ENCODE assay signal across 9 cellular contexts in the genomic region with DNA sequence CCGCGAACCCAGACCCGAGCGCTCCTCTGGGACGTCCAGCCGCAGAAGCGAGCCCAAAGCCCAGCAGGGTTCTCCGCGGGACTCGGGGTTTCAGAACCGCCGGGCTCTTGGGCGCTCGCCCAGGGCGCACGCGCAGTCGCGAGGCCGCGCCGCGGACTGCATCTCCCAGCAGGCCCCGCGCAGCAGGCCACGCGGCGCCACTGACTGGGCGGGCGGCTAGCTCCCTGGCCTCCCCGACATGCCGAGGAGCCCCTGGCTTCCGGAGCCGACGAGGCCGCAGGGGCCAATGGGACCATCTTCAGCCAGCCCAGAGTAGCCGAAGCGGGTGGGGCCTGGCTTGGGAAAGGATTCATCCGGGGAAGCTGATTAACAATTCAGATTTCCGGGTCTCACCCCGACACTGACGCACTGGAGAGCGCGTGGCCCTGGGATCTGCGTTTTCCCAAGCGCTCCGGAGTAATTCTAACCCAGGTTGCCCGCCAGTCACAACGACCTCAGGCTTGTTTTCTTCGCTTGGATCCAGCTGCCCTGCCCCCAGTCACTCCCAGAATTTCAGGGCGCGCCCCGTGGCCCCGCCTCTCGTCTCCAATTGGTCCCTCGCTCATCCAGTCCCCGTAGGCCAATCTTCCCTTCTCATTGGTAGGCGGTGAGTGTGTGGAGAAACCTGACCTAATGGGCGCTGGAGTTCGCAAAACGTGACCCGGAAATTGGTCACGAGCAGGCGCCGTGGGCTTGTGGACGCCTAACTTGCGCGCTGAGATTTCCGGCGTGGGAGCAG. TPM values are rescaled to one million over a fixed set of nuclear protein-coding genes. Genes with fewer than 3 reads are reported as not detected.
DNase-seq lines count a peak whose midpoint lies in the region; ATAC-seq, FAIRE-seq and TF ChIP-seq lines count a peak whose summit lies in the region.
"Had no signal": no experiment of that assay in that cellular context is flagged by ENCODE, and none has a peak within 500 bp of the region (broad histone marks: within the 10 kb centered on the region; RNA-seq: fewer than 3 reads in every experiment).

A gene (plus strand): TSS at position 745 of the 778 bp plus-strand sequence. CDS start 328 bp downstream, outside the sequence.

- H3K4me1 ChIP-seq in keratinocyte (ENCODE audit: control insufficient read depth, extremely low read depth, insufficient read depth, low read length), result peaks cover 15% of the 10 kb centered on the region

- H3K27me3 ChIP-seq in keratinocyte (ENCODE audit: control insufficient read depth, extremely low read depth, insufficient read depth, low read length), result no peaks in the 10 kb centered on the region

- H3K4me2 ChIP-seq in keratinocyte (ENCODE audit: control insufficient read depth, extremely low read depth, insufficient read depth, low read depth, low read length), result peak within 1 kb of the TSS; percentile 99

- TF ChIP-seq CTCF in AG09319 (IDR thresholded peaks at IDR 0.05; ENCODE audit: low read depth, low read length), result no peak
- no peak for TF ChIP-seq CTCF in keratinocyte (optimal IDR thresholded peaks at IDR 0.05 in 1 of 3, IDR thresholded peaks at IDR 0.05 in 1 of 3, conservative IDR thresholded peaks at IDR 0.05 in 1 of 3; ENCODE audit: extremely low read depth in 1 of 3, insufficient read depth in 2 of 3, low read length in 3 of 3)

- peak within 1 kb of the TSS; percentile 98 for H3K9ac ChIP-seq in keratinocyte (ENCODE audit: control insufficient read depth, extremely low read depth, insufficient read depth, low read length)

- ATAC-seq in GM19043 (IDR thresholded peaks at IDR 0.05; ENCODE audit: low read depth, unreplicated experiment), result peak; percentile 75
- ATAC-seq in HG03378 (IDR thresholded peaks at IDR 0.05; ENCODE audit: unreplicated experiment), result peak; percentile 78

- H3K79me2 ChIP-seq in keratinocyte (ENCODE audit: control insufficient read depth, insufficient read depth, low read length), result peaks cover 39% of the 10 kb centered on the region

- H4K20me1 ChIP-seq in keratinocyte (ENCODE audit: control insufficient read depth, extremely low read depth, insufficient read depth, low read length), result no peaks in the 10 kb centered on the region

- DNase-seq in AG09319 (ENCODE audit: extremely low read depth, low read depth), result peak; percentile 95
- DNase-seq in NCI-H460 (ENCODE audit: extremely low read depth, low read depth), result peak; percentile 98
- DNase-seq in activated CD4-positive, CD25-positive, alpha-beta regulatory T cell treated with anti-CD3 and anti-CD28 coated beads, Interleukin-2, amount 50 U/mL, for 72 hours, result peak; percentile 91
- DNase-seq in cerebellar nuclear complex (lab: John Stamatoyannopoulos, UW), result peak; percentile 89 to 91
- DNase-seq in keratinocyte (ENCODE audit: low read depth, low spot score), result peak; percentile 83
- DNase-seq in stimulated activated CD4-positive, alpha-beta T cell treated with anti-CD3 and anti-CD28 coated beads, Interleukin-15, amount 100 ng/mL, for 1 hour (ENCODE audit: low read depth in 1 of 2, low spot score in 1 of 2), result peak; percentile 86

- peak; percentile 59 for FAIRE-seq in keratinocyte (lab: Jason Lieb, UNC)
- FAIRE-seq: colon had no signal

- H3K27ac ChIP-seq in keratinocyte (ENCODE audit: control insufficient read depth, insufficient read depth, low read length), result peak within 1 kb of the TSS; percentile 99

- peak within 1 kb of the TSS; percentile 94 for H2AFZ ChIP-seq in keratinocyte (ENCODE audit: control insufficient read depth, low read length)

- peaks cover 5 to 12% of the 10 kb centered on the region in 2 experiments for H3K36me3 ChIP-seq in keratinocyte (ENCODE audit: control insufficient read depth in 2 of 2, extremely low read depth in 1 of 2, insufficient read depth in 2 of 2, low read length in 2 of 2)

- H3K9me3 ChIP-seq in keratinocyte (ENCODE audit: control insufficient read depth, low read depth, low read length), result no peaks in the 10 kb centered on the region

- peak within 1 kb of the TSS; percentile 77 to 79 (median 79) for H3K4me3 ChIP-seq in keratinocyte (ENCODE audit: control insufficient read depth in 2 of 3, extremely low read depth in 1 of 3, insufficient read depth in 2 of 3, low read depth in 1 of 3, low read length in 3 of 3)

- H3K9me1 ChIP-seq in keratinocyte (ENCODE audit: control insufficient read depth, extremely low read depth, insufficient read depth, low read length), result no peaks in the 10 kb centered on the region

- dilution Hi-C loops in keratinocyte (cut with MboI; ENCODE audit: extremely low pct_ligation_motif_present, low sequenced_read_pairs), result no loop called here

RNA-seq across cellular contexts. Expression of the gene that starts here (rescaled TPM):
- 59.5 and 60.9 TPM in 2 replicates for total RNA-seq in NCI-H460 (2014; rRNA removed; shearing (Covaris generic))
- polyA plus RNA-seq in NCI-H460 (2014; cell fraction: nucleus; rRNA removed), result 112 and 138 TPM in 2 replicates
- polyA plus RNA-seq in keratinocyte, result 11.3 to 13.9 TPM (median 13.6 TPM) in 3 replicates
- polyA plus RNA-seq in keratinocyte (2011; ENCODE audit: low read depth), result 7.8 TPM
- polyA plus RNA-seq in keratinocyte (2011; cell fraction: cytosol; rRNA removed), result 13.3 and 15.5 TPM in 2 replicates
- polyA plus RNA-seq in keratinocyte (2011; cell fraction: nucleus; rRNA removed), result 23.7 and 30.1 TPM in 2 replicates
- polyA plus RNA-seq in keratinocyte (2012; ENCODE audit: low replicate concordance), result 19.1 and 22.0 TPM in 2 replicates
- polyA minus RNA-seq in keratinocyte, result 10.7 to 23.2 TPM (median 15.8 TPM) in 3 replicates
- 17.3 TPM for polyA minus RNA-seq in keratinocyte (2011; cell fraction: cytosol; rRNA and poly(A)+ RNA removed)
- polyA minus RNA-seq in keratinocyte (2011; cell fraction: nucleus; rRNA and poly(A)+ RNA removed), result 15.3 and 22.9 TPM in 2 replicates

Comparison
In these comparisons a context has a peak if more than half of its experiments do, and no peak if none do; other contexts are left out.
1. Peak in every context shown above with its lines: DNase-seq, ATAC-seq, H3K4me3 ChIP-seq and H3K27ac ChIP-seq.